Comparison of ENCODE assay signal across 1 cellular context in the genomic region with DNA sequence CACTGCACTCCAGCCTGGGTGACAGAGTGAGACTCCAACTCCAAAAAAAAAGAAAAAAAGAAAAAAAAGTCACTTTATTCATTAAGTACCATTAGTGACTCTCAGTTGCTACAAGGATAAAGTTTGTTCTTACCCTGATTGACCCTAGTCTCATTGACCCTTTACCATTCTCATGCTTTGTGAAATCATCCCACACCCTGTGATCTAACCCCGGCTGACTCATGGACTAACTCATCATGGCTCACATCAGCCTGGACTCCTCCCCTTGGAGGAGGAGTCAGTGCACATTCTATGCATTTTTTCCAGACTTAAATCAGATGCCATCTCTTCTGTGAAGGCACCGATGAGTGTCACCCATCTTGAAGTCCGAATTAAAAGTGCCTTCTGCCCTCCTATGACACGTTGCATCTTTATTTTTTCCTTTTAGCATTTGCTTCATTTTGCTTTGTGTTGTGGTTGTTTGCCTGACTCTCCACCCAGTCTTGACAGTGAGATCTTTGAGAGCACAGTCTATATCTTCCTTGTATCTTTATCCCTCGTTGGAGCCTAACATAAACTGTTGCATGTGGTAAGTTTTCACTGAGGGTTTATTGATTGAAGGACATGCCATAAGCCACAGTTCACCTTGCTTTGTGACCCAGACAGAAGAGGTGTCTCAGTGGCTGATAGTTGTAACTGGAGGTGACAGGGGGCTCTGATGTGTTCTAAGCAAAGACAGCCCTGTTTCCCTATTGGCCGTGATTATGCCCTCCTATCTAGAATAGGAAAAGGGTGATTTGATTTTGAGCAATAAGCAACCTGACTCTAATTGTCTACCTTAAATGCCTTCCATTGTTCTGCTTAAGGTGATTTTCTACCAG.
A peak's percentile ranks its signal among the peaks of the same experiment; 100 is the strongest.
TF ChIP-seq lines count a peak whose summit lies in the region.

No MANE protein-coding gene starts in this region.

TF ChIP-seq in HEK293, 187 proteins besides CTCF, POLR2A, EP300 and RAD21 (continued from another document and continues in another):
- TF ChIP-seq, protein P1, sequence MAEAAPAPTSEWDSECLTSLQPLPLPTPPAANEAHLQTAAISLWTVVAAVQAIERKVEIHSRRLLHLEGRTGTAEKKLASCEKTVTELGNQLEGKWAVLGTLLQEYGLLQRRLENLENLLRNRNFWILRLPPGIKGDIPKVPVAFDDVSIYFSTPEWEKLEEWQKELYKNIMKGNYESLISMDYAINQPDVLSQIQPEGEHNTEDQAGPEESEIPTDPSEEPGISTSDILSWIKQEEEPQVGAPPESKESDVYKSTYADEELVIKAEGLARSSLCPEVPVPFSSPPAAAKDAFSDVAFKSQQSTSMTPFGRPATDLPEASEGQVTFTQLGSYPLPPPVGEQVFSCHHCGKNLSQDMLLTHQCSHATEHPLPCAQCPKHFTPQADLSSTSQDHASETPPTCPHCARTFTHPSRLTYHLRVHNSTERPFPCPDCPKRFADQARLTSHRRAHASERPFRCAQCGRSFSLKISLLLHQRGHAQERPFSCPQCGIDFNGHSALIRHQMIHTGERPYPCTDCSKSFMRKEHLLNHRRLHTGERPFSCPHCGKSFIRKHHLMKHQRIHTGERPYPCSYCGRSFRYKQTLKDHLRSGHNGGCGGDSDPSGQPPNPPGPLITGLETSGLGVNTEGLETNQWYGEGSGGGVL (tag by site-specific recombination; IDR thresholded peaks at IDR 0.05) = no peak
- TF ChIP-seq GLIS1 (tag by site-specific recombination; IDR thresholded peaks at IDR 0.05) (no peak), ZNF585B (tag by site-specific recombination; IDR thresholded peaks at IDR 0.05) (no peak), ZBTB20 (tag by site-specific recombination; IDR thresholded peaks at IDR 0.05) (no peak), ZNF324 (tag by site-specific recombination; IDR thresholded peaks at IDR 0.05) (peak; percentile 47), ZNF214 (tag by site-specific recombination; IDR thresholded peaks at IDR 0.05; ENCODE audit: borderline replicate concordance) (no peak), ZNF791 (tag by site-specific recombination; IDR thresholded peaks at IDR 0.05) (no peak), ZNF473 (tag by site-specific recombination; IDR thresholded peaks at IDR 0.05) (no peak), IKZF3 (tag by site-specific recombination; IDR thresholded peaks at IDR 0.05) (no peak), ZNF16 (tag by site-specific recombination; IDR thresholded peaks at IDR 0.05; ENCODE audit: low read depth) (no peak), ZFP3 (tag by site-specific recombination; IDR thresholded peaks at IDR 0.05; ENCODE audit: low read depth) (no peak), ZNF169 (tag by site-specific recombination; IDR thresholded peaks at IDR 0.05) (no peak), ZFP37 (tag by site-specific recombination; IDR thresholded peaks at IDR 0.05) (peak; percentile 25), TRIM28 (IDR thresholded peaks at IDR 0.05; ENCODE audit: borderline replicate concordance, low read length) (no peak), ZNF785 (tag by site-specific recombination; IDR thresholded peaks at IDR 0.05) (no peak), ZNF670 (tag by site-specific recombination; IDR thresholded peaks at IDR 0.05; ENCODE audit: low read depth) (no peak), BCL11A (tag by site-specific recombination; IDR thresholded peaks at IDR 0.05; ENCODE audit: low read depth) (no peak), ZBTB17 (tag by site-specific recombination; IDR thresholded peaks at IDR 0.05) (peak; percentile 63; the same call in 1 of the 2 replicates), ZSCAN23 (tag by site-specific recombination; IDR thresholded peaks at IDR 0.05) (no peak), ZNF621 (tag by site-specific recombination; IDR thresholded peaks at IDR 0.05) (no peak), FEZF1 (tag by site-specific recombination; IDR thresholded peaks at IDR 0.05) (no peak), HOXC10 (CRISPR knock-in tag; IDR thresholded peaks at IDR 0.05) (no peak), ZNF558 (tag by site-specific recombination; IDR thresholded peaks at IDR 0.05) (peak; percentile 47; the same call in 1 of the 2 replicates), ZNF555 (tag by site-specific recombination; conservative IDR thresholded peaks at IDR 0.05) (no peak), GLIS2 (tag by site-specific recombination; IDR thresholded peaks at IDR 0.05) (no peak), ZNF600 (tag by site-specific recombination; IDR thresholded peaks at IDR 0.05) (0 out of 2 replicates have a peak, but pooled peaks have one; percentile 27)
- TF ChIP-seq, protein P2, sequence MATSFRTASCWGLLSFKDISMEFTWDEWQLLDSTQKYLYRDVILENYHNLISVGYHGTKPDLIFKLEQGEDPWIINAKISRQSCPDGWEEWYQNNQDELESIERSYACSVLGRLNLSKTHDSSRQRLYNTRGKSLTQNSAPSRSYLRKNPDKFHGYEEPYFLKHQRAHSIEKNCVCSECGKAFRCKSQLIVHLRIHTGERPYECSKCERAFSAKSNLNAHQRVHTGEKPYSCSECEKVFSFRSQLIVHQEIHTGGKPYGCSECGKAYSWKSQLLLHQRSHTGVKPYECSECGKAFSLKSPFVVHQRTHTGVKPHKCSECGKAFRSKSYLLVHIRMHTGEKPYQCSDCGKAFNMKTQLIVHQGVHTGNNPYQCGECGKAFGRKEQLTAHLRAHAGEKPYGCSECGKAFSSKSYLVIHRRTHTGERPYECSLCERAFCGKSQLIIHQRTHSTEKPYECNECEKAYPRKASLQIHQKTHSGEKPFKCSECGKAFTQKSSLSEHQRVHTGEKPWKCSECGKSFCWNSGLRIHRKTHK (tag by site-specific recombination; IDR thresholded peaks at IDR 0.05) = no peak
- TF ChIP-seq, protein P3, sequence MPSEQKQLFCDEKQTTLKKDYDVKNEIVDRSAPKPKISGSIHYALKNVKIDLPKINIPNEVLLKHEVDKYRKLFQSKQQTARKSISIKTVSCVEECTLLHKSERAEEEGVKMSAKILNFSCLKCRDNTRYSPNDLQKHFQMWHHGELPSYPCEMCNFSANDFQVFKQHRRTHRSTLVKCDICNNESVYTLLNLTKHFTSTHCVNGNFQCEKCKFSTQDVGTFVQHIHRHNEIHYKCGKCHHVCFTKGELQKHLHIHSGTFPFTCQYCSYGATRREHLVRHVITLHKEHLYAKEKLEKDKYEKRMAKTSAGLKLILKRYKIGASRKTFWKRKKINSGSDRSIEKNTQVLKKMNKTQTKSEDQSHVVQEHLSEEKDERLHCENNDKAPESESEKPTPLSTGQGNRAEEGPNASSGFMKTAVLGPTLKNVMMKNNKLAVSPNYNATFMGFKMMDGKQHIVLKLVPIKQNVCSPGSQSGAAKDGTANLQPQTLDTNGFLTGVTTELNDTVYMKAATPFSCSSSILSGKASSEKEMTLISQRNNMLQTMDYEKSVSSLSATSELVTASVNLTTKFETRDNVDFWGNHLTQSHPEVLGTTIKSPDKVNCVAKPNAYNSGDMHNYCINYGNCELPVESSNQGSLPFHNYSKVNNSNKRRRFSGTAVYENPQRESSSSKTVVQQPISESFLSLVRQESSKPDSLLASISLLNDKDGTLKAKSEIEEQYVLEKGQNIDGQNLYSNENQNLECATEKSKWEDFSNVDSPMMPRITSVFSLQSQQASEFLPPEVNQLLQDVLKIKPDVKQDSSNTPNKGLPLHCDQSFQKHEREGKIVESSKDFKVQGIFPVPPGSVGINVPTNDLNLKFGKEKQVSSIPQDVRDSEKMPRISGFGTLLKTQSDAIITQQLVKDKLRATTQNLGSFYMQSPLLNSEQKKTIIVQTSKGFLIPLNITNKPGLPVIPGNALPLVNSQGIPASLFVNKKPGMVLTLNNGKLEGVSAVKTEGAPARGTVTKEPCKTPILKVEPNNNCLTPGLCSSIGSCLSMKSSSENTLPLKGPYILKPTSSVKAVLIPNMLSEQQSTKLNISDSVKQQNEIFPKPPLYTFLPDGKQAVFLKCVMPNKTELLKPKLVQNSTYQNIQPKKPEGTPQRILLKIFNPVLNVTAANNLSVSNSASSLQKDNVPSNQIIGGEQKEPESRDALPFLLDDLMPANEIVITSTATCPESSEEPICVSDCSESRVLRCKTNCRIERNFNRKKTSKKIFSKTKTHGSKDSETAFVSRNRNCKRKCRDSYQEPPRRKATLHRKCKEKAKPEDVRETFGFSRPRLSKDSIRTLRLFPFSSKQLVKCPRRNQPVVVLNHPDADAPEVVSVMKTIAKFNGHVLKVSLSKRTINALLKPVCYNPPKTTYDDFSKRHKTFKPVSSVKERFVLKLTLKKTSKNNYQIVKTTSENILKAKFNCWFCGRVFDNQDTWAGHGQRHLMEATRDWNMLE (tag by site-specific recombination; conservative IDR thresholded peaks at IDR 0.05; ENCODE audit: low read depth) = no peak
- TF ChIP-seq, protein P4, sequence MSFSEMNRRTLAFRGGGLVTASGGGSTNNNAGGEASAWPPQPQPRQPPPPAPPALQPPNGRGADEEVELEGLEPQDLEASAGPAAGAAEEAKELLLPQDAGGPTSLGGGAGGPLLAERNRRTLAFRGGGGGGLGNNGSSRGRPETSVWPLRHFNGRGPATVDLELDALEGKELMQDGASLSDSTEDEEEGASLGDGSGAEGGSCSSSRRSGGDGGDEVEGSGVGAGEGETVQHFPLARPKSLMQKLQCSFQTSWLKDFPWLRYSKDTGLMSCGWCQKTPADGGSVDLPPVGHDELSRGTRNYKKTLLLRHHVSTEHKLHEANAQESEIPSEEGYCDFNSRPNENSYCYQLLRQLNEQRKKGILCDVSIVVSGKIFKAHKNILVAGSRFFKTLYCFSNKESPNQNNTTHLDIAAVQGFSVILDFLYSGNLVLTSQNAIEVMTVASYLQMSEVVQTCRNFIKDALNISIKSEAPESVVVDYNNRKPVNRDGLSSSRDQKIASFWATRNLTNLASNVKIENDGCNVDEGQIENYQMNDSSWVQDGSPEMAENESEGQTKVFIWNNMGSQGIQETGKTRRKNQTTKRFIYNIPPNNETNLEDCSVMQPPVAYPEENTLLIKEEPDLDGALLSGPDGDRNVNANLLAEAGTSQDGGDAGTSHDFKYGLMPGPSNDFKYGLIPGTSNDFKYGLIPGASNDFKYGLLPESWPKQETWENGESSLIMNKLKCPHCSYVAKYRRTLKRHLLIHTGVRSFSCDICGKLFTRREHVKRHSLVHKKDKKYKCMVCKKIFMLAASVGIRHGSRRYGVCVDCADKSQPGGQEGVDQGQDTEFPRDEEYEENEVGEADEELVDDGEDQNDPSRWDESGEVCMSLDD (tag by site-specific recombination; IDR thresholded peaks at IDR 0.05) = no peak
- TF ChIP-seq, protein P5, sequence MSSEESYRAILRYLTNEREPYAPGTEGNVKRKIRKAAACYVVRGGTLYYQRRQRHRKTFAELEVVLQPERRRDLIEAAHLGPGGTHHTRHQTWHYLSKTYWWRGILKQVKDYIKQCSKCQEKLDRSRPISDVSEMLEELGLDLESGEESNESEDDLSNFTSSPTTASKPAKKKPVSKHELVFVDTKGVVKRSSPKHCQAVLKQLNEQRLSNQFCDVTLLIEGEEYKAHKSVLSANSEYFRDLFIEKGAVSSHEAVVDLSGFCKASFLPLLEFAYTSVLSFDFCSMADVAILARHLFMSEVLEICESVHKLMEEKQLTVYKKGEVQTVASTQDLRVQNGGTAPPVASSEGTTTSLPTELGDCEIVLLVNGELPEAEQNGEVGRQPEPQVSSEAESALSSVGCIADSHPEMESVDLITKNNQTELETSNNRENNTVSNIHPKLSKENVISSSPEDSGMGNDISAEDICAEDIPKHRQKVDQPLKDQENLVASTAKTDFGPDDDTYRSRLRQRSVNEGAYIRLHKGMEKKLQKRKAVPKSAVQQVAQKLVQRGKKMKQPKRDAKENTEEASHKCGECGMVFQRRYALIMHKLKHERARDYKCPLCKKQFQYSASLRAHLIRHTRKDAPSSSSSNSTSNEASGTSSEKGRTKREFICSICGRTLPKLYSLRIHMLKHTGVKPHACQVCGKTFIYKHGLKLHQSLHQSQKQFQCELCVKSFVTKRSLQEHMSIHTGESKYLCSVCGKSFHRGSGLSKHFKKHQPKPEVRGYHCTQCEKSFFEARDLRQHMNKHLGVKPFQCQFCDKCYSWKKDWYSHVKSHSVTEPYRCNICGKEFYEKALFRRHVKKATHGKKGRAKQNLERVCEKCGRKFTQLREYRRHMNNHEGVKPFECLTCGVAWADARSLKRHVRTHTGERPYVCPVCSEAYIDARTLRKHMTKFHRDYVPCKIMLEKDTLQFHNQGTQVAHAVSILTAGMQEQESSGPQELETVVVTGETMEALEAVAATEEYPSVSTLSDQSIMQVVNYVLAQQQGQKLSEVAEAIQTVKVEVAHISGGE (tag by site-specific recombination; conservative IDR thresholded peaks at IDR 0.05; ENCODE audit: low read depth) = no peak
- TF ChIP-seq, protein P6, sequence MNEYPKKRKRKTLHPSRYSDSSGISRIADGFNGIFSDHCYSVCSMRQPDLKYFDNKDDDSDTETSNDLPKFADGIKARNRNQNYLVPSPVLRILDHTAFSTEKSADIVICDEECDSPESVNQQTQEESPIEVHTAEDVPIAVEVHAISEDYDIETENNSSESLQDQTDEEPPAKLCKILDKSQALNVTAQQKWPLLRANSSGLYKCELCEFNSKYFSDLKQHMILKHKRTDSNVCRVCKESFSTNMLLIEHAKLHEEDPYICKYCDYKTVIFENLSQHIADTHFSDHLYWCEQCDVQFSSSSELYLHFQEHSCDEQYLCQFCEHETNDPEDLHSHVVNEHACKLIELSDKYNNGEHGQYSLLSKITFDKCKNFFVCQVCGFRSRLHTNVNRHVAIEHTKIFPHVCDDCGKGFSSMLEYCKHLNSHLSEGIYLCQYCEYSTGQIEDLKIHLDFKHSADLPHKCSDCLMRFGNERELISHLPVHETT (tag by site-specific recombination; IDR thresholded peaks at IDR 0.05) = peak; percentile 45; the same call in 1 of the 2 replicates
- TF ChIP-seq, protein P7, sequence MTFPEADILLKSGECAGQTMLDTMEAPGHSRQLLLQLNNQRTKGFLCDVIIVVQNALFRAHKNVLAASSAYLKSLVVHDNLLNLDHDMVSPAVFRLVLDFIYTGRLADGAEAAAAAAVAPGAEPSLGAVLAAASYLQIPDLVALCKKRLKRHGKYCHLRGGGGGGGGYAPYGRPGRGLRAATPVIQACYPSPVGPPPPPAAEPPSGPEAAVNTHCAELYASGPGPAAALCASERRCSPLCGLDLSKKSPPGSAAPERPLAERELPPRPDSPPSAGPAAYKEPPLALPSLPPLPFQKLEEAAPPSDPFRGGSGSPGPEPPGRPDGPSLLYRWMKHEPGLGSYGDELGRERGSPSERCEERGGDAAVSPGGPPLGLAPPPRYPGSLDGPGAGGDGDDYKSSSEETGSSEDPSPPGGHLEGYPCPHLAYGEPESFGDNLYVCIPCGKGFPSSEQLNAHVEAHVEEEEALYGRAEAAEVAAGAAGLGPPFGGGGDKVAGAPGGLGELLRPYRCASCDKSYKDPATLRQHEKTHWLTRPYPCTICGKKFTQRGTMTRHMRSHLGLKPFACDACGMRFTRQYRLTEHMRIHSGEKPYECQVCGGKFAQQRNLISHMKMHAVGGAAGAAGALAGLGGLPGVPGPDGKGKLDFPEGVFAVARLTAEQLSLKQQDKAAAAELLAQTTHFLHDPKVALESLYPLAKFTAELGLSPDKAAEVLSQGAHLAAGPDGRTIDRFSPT (tag by site-specific recombination; IDR thresholded peaks at IDR 0.05) = peak; percentile 82
- TF ChIP-seq, protein P8, sequence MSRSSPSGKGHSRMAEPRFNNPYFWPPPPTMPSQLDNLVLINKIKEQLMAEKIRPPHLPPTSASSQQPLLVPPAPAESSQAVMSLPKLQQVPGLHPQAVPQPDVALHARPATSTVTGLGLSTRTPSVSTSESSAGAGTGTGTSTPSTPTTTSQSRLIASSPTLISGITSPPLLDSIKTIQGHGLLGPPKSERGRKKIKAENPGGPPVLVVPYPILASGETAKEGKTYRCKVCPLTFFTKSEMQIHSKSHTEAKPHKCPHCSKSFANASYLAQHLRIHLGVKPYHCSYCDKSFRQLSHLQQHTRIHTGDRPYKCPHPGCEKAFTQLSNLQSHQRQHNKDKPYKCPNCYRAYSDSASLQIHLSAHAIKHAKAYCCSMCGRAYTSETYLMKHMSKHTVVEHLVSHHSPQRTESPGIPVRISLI (tag by site-specific recombination; IDR thresholded peaks at IDR 0.05) = peak; percentile 74
